31 cellular contexts compared by ENCODE assay signal in the genomic region with DNA sequence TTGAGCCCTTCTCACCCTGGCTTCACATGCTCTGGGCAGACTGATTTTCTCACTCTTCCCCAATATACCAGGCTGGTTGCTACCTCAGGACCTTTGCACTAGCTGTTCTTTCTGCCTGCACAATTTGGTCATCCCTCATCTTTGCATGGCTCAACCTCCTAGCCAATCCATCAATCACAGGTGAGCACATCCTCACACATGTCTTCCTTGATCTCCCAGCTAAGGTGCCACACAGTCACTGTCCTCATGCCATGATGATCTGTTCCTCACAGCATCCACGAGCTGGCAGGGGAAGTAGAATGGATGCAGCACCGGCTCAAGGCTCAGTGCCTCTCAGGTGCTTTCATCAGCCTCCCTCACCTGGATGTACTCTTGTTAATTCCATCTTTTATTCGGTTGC. TPM values are rescaled to one million over a fixed set of nuclear protein-coding genes. Genes with fewer than 3 reads are reported as not detected.
"Had no signal": no experiment of that assay in that cellular context is flagged by ENCODE, and none has a peak within 500 bp of the region (broad histone marks: within the 10 kb centered on the region; RNA-seq: fewer than 3 reads in every experiment).

No MANE protein-coding gene starts in this region.

- ATAC-seq: activated CD8-positive, alpha-beta T cell treated with anti-CD3 and anti-CD28 coated beads for 36 hours; activated naive CD8-positive, alpha-beta T cell treated with anti-CD3 and anti-CD28 coated beads, Interleukin-2, amount 50 U/mL, for 24 hours; activated T-cell treated with anti-CD3 and anti-CD28 coated beads, Interleukin-2, amount 50 U/mL, for 4 hours; activated T-cell treated with anti-CD3 and anti-CD28 coated beads, Interleukin-2, amount 50 U/mL, for 72 hours; activated T-helper 17 cell treated with anti-CD3 and anti-CD28 coated beads, Interleukin-2, amount 50 U/mL, for 72 hours had no signal

- H3K9me3 ChIP-seq: ascending aorta had no signal

- H3K4me3 ChIP-seq: ascending aorta, cardiac muscle cell had no signal

- FAIRE-seq: bronchial epithelial cell, TTC549 had no signal

- H3K27me3 ChIP-seq: ascending aorta, cardiac muscle cell had no signal

- H3K4me1 ChIP-seq: ascending aorta had no signal

- H3K27ac ChIP-seq: ascending aorta, cardiac muscle cell, VCaP had no signal

- DNase-seq: activated B cell treated with CpG ODN at 0.5 μM for 24 hours; activated CD4-positive, alpha-beta memory T cell treated with anti-CD3 and anti-CD28 coated beads for 36 hours; activated CD4-positive, alpha-beta T cell treated with anti-CD3 and anti-CD28 coated beads for 4 hours; activated CD4-positive, alpha-beta T cell treated with anti-CD3 and anti-CD28 coated beads, Interleukin-2, amount 10 ng/mL, durations not matched to agents 24 days and 14 days; activated CD4-positive, alpha-beta T cell treated with anti-CD3 and anti-CD28 coated beads, Interleukin-2, amount 50 U/mL, for 1 hour; activated CD4-positive, alpha-beta T cell treated with anti-CD3 and anti-CD28 coated beads, Interleukin-2, amount 50 U/mL, for 4 hours; activated CD4-positive, CD25-positive, alpha-beta regulatory T cell treated with anti-CD3 and anti-CD28 coated beads, Interleukin-2, amount 50 U/mL, for 72 hours; activated CD8-positive, alpha-beta memory T cell treated with anti-CD3 and anti-CD28 coated beads, Interleukin-2, amount 50 U/mL, for 4 hours; activated CD8-positive, alpha-beta T cell treated with anti-CD3 and anti-CD28 coated beads for 36 hours; activated effector memory CD4-positive, alpha-beta T cell treated with anti-CD3 and anti-CD28 coated beads, Interleukin-2, amount 50 U/mL, for 16 hours; activated gamma-delta T cell treated with Interleukin-2 at 50 U/mL for 16 hours; activated naive CD4-positive, alpha-beta T cell treated with anti-CD3 and anti-CD28 coated beads, Interleukin-2, amount 10 ng/mL, durations not matched to agents 7 days and 5 days; activated naive CD4-positive, alpha-beta T cell treated with Interleukin-2 at 50 U/mL for 16 hours; activated naive CD8-positive, alpha-beta T cell treated with anti-CD3 and anti-CD28 coated beads, Interleukin-2, amount 10 ng/mL, durations not matched to agents 7 days and 5 days; activated naive CD8-positive, alpha-beta T cell treated with anti-CD3 and anti-CD28 coated beads, Interleukin-2, amount 50 U/mL, for 24 hours; activated T-cell treated with anti-CD3 and anti-CD28 coated beads for 4 hours; activated T-cell treated with anti-CD3 and anti-CD28 coated beads, Interleukin-2, amount 50 U/mL, for 1 hour; activated T-cell treated with anti-CD3 and anti-CD28 coated beads, Interleukin-2, amount 50 U/mL, for 4 hours; activated T-cell treated with anti-CD3 and anti-CD28 coated beads, Interleukin-2, amount 50 U/mL, for 72 hours; amygdala; anterior cingulate cortex; caudate nucleus; T-helper 1 cell; T-helper 2 cell; T-helper 9 cell had no signal

- H3K36me3 ChIP-seq: ascending aorta, cardiac muscle cell had no signal

RNA-seq across cellular contexts. Expression of gene S1PR3, which starts 30.6 kb away (rescaled TPM):
- total RNA-seq: activated B cell treated with CpG ODN at 0.5 μM for 24 hours; activated T-helper 17 cell treated with anti-CD3 and anti-CD28 coated beads, Interleukin-2, amount 50 U/mL, for 72 hours had no signal
